ENCODE assay signal across 30 cellular contexts in the genomic region with DNA sequence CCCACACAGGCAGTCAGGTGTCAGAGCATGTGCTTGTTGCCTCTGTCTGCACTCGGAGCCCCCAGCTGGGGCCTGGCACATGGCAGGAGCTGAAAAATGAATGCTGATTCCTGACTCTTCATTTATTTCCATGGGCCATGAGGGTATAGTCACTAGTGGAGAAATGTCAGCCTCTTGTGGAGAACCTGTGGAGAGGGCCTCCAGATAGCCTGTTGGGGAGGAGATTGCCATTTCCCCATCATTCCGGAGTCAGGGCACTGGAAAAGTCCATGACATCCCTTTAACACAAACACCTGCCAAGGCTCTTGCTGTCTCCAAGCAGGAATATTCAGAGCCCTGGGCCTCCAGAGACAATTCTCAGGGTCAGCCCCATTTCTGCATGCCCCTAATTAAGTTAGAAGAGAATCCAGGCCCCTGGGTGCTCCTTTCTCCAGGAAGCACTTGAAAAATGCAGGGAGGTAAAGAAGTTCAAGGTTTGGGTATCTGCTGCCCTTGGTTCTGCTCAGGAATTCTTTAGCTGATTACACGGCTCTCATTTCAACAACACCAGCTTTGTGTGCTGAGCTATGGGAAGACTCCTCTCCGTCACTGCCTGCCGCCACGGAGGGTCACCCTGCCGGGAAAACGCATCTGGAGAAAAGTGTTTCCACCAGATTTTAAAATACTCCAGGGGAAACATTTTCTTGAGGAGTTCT.
"Had no signal": no experiment of that assay in that cellular context is flagged by ENCODE, and none has a peak within 500 bp of the region (broad histone marks: within the 10 kb centered on the region; RNA-seq: fewer than 3 reads in every experiment).

No MANE protein-coding gene starts in this region.

- H3K4me1 Mint-ChIP-seq: activated naive CD8-positive, alpha-beta T cell treated with anti-CD3 and anti-CD28 coated beads, Interleukin-2, amount 10 ng/mL, durations not matched to agents 7 days and 5 days; immature natural killer cell; stimulated activated effector memory CD8-positive, alpha-beta T cell treated with anti-CD3 and anti-CD28 coated beads, Interleukin-12 subunit alpha, Interleukin-12 subunit beta, amount 100 ng/mL, for 72 hours had no signal

- H3K27ac Mint-ChIP-seq: activated CD4-positive, alpha-beta memory T cell treated with anti-CD3 and anti-CD28 coated beads for 36 hours; activated naive CD4-positive, alpha-beta T cell treated with anti-CD3 and anti-CD28 coated beads, Interleukin-2, amount 10 ng/mL, durations not matched to agents 7 days and 5 days; activated naive CD8-positive, alpha-beta T cell treated with anti-CD3 and anti-CD28 coated beads, Interleukin-2, amount 10 ng/mL, durations not matched to agents 7 days and 5 days; activated T-helper 1 cell treated with anti-CD3 and anti-CD28 coated beads, Interleukin-12 subunit alpha, Interleukin-12 subunit beta, Interleukin-2, Interleukin-4 antibody, amounts not matched to agents 30 ng/mL and 10 ng/mL and 1 ng/mL, durations not matched to agents 14 hours and 24 hours and 36 hours; immature natural killer cell; nephron progenitor cell; stimulated activated effector memory CD8-positive, alpha-beta T cell treated with anti-CD3 and anti-CD28 coated beads, Interleukin-12 subunit alpha, Interleukin-12 subunit beta, amount 100 ng/mL, for 72 hours; stimulated activated naive CD8-positive, alpha-beta T cell treated with anti-CD3 and anti-CD28 coated beads, Interleukin-15, Interleukin-2, amounts not matched to agents 100 ng/mL and 50 ng/mL, for 24 hours had no signal

- H3K4me3 Mint-ChIP-seq: activated CD4-positive, alpha-beta memory T cell treated with anti-CD3 and anti-CD28 coated beads for 36 hours; activated naive CD4-positive, alpha-beta T cell treated with anti-CD3 and anti-CD28 coated beads, Interleukin-2, amount 10 ng/mL, durations not matched to agents 7 days and 5 days; activated naive CD8-positive, alpha-beta T cell treated with anti-CD3 and anti-CD28 coated beads, Interleukin-2, amount 10 ng/mL, durations not matched to agents 7 days and 5 days; activated T-helper 1 cell treated with anti-CD3 and anti-CD28 coated beads, Interleukin-12 subunit alpha, Interleukin-12 subunit beta, Interleukin-2, Interleukin-4 antibody, amounts not matched to agents 30 ng/mL and 10 ng/mL and 1 ng/mL, durations not matched to agents 14 hours and 24 hours and 36 hours; brain; immature natural killer cell; nephron progenitor cell; stimulated activated effector memory CD8-positive, alpha-beta T cell treated with anti-CD3 and anti-CD28 coated beads, Interleukin-12 subunit alpha, Interleukin-12 subunit beta, amount 100 ng/mL, for 72 hours; stimulated activated naive CD8-positive, alpha-beta T cell treated with anti-CD3 and anti-CD28 coated beads, Interleukin-15, Interleukin-2, amounts not matched to agents 100 ng/mL and 50 ng/mL, for 24 hours had no signal

- H3K36me3 ChIP-seq: ascending aorta, cardiac muscle cell, esophagus muscularis mucosa, heart left ventricle, lower lobe of right lung, upper lobe of left lung, vagina had no signal

- H3K36me3 Mint-ChIP-seq: activated CD4-positive, alpha-beta memory T cell treated with anti-CD3 and anti-CD28 coated beads for 36 hours; activated naive CD4-positive, alpha-beta T cell treated with anti-CD3 and anti-CD28 coated beads, Interleukin-2, amount 10 ng/mL, durations not matched to agents 7 days and 5 days; activated naive CD8-positive, alpha-beta T cell treated with anti-CD3 and anti-CD28 coated beads, Interleukin-2, amount 10 ng/mL, durations not matched to agents 7 days and 5 days; brain; immature natural killer cell; stimulated activated effector memory CD8-positive, alpha-beta T cell treated with anti-CD3 and anti-CD28 coated beads, Interleukin-12 subunit alpha, Interleukin-12 subunit beta, amount 100 ng/mL, for 72 hours had no signal

- H3K27me3 Mint-ChIP-seq: activated CD4-positive, alpha-beta memory T cell treated with anti-CD3 and anti-CD28 coated beads for 36 hours; brain had no signal

- H3K27me3 ChIP-seq: ascending aorta, foreskin keratinocyte, upper lobe of left lung, vagina had no signal

- H3K4me3 ChIP-seq: ascending aorta, cardiac muscle cell, esophagus muscularis mucosa, heart left ventricle, lower lobe of right lung, mucosa of descending colon, upper lobe of left lung, vagina had no signal

- H3K9me3 ChIP-seq: ascending aorta, esophagus muscularis mucosa, heart left ventricle, lower lobe of right lung, mucosa of descending colon, upper lobe of left lung, vagina had no signal

- H3K4me1 ChIP-seq: ascending aorta, esophagus muscularis mucosa, foreskin keratinocyte, heart left ventricle, lower lobe of right lung, upper lobe of left lung, vagina had no signal

- DNase-seq: activated CD4-positive, alpha-beta memory T cell treated with anti-CD3 and anti-CD28 coated beads for 36 hours; activated CD4-positive, alpha-beta T cell treated with anti-CD3 and anti-CD28 coated beads for 48 hours; activated CD8-positive, alpha-beta memory T cell treated with anti-CD3 and anti-CD28 coated beads, Interleukin-2, amount 50 U/mL, for 4 hours; activated effector memory CD4-positive, alpha-beta T cell treated with anti-CD3 and anti-CD28 coated beads, Interleukin-2, amount 50 U/mL, for 16 hours; activated naive CD4-positive, alpha-beta T cell treated with anti-CD3 and anti-CD28 coated beads, Interleukin-2, amount 10 ng/mL, durations not matched to agents 7 days and 5 days; activated naive CD8-positive, alpha-beta T cell treated with anti-CD3 and anti-CD28 coated beads, Interleukin-2, amount 10 ng/mL, durations not matched to agents 7 days and 5 days; activated T-cell treated with anti-CD3 and anti-CD28 coated beads, Interleukin-2, amount 50 U/mL, for 1 hour; cortex of kidney; foreskin keratinocyte; heart left ventricle; hypothalamus; immature natural killer cell; mesenchymal stem cell; mucosa of descending colon; nephron progenitor cell; occipital lobe; small intestine; stimulated activated CD4-positive, alpha-beta T cell treated with anti-CD3 and anti-CD28 coated beads, Interleukin-4, amount 100 ng/mL, for 24 hours; substantia nigra; T-helper 9 cell had no signal

- H3K9me3 Mint-ChIP-seq: activated CD4-positive, alpha-beta memory T cell treated with anti-CD3 and anti-CD28 coated beads for 36 hours; activated naive CD4-positive, alpha-beta T cell treated with anti-CD3 and anti-CD28 coated beads, Interleukin-2, amount 10 ng/mL, durations not matched to agents 7 days and 5 days; activated naive CD8-positive, alpha-beta T cell treated with anti-CD3 and anti-CD28 coated beads, Interleukin-2, amount 10 ng/mL, durations not matched to agents 7 days and 5 days; activated T-helper 1 cell treated with anti-CD3 and anti-CD28 coated beads, Interleukin-12 subunit alpha, Interleukin-12 subunit beta, Interleukin-2, Interleukin-4 antibody, amounts not matched to agents 30 ng/mL and 10 ng/mL and 1 ng/mL, durations not matched to agents 14 hours and 24 hours and 36 hours; stimulated activated naive CD8-positive, alpha-beta T cell treated with anti-CD3 and anti-CD28 coated beads, Interleukin-15, Interleukin-2, amounts not matched to agents 100 ng/mL and 50 ng/mL, for 24 hours had no signal
